11 cellular contexts compared by ENCODE assay signal in the genomic region with DNA sequence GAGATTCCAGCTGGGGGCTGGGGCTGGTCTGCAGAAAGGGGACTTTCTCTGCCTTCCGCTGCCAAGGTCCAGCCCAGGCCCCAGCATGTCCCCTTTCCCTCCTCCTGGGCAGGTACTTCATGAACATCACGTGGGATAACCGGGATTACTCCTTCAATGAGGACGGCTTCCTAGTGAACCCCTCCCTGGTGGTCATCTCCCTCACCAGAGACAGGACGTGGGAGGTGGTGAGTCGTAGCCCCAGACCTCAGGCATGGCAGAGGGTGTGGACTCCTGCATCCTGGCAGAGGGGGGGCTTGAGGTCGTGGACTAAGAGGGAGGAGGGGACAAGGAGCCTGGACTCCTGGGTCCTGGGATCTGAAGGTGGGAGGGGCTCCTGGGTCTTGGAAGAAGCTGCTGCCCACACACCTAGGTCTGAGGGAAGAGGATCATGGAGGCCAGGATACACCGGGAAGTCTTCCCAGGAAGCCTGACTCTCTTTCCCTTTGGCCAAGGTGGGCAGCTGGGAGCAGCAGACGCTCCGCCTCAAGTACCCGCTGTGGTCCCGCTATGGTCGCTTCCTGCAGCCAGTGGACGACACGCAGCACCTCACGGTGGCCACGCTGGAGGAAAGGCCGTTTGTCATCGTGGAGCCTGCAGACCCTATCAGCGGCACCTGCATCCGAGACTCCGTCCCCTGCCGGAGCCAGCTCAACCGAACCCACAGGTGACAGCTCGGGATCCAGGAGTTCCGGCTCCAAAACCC. TPM values are rescaled to one million over a fixed set of nuclear protein-coding genes. Genes with fewer than 3 reads are reported as not detected.
A peak's percentile ranks its signal among the peaks of the same experiment; 100 is the strongest.
DNase-seq lines count a peak whose midpoint lies in the region; ATAC-seq and TF ChIP-seq lines count a peak whose summit lies in the region.
"Had no signal": no experiment of that assay in that cellular context is flagged by ENCODE, and none has a peak within 500 bp of the region (broad histone marks: within the 10 kb centered on the region; RNA-seq: fewer than 3 reads in every experiment).

No MANE protein-coding gene starts in this region.

- TF ChIP-seq EP300 in suprapubic skin (IDR thresholded peaks at IDR 0.05) = no peak

- H3F3A ChIP-seq in PC-3 (ENCODE audit: low read length, unreplicated experiment) = no peaks in the 10 kb centered on the region

- no peak for TF ChIP-seq POLR2A in suprapubic skin (IDR thresholded peaks at IDR 0.05)

- H3K27ac Mint-ChIP-seq in activated T-cell treated with anti-CD3 and anti-CD28 coated beads, Interleukin-2, amount 50 U/mL, for 24 hours = no peak overlapping the region

- H3K79me2 ChIP-seq in PC-3 (ENCODE audit: low read length) = no peaks in the 10 kb centered on the region

- H3K4me3 ChIP-seq in PC-3 (ENCODE audit: low read length) = no peak overlapping the region
- peak overlapping the region; percentile 59 for H3K4me3 ChIP-seq in iPS-18a (ENCODE audit: low read length)
- H3K4me3 ChIP-seq in suprapubic skin = peak overlapping the region; percentile 32
- H3K4me3 ChIP-seq: cardiac muscle cell had no signal

- no peaks in the 10 kb centered on the region for H3K36me3 ChIP-seq in PC-3 (ENCODE audit: low read depth, low read length)
- no peaks in the 10 kb centered on the region for H3K36me3 ChIP-seq in iPS-18a (ENCODE audit: control insufficient read depth, low read depth, low read length)
- H3K36me3 ChIP-seq in suprapubic skin = no peaks in the 10 kb centered on the region
- H3K36me3 ChIP-seq: cardiac muscle cell, heart right ventricle had no signal

- H3K27ac ChIP-seq in PC-3 (ENCODE audit: low read length) = no peak overlapping the region
- no peak overlapping the region for H3K27ac ChIP-seq in iPS-18a (ENCODE audit: low read length)
- H3K27ac ChIP-seq in suprapubic skin = no peak overlapping the region
- H3K27ac ChIP-seq: cardiac muscle cell, heart right ventricle had no signal

- no peaks in the 10 kb centered on the region for H3K36me3 Mint-ChIP-seq in activated T-cell treated with anti-CD3 and anti-CD28 coated beads, Interleukin-2, amount 50 U/mL, for 24 hours (ENCODE audit: low read depth)
- H3K36me3 Mint-ChIP-seq in activated T-cell treated with anti-CD3 and anti-CD28 coated beads, Interleukin-2, amount 50 U/mL, for 4 hours (ENCODE audit: insufficient read depth) = no peaks in the 10 kb centered on the region

- WGBS in suprapubic skin = 59% methylated on average over 20 of the region's 26 CpGs

- DNase-seq in activated T-cell treated with anti-CD3 and anti-CD28 coated beads, Interleukin-2, amount 50 U/mL, for 24 hours = peak; percentile 35
- no peak for DNase-seq in activated T-cell treated with anti-CD3 and anti-CD28 coated beads, Interleukin-2, amount 50 U/mL, for 4 hours
- DNase-seq in PC-3 = peak; percentile 54
- DNase-seq in suprapubic skin (ENCODE audit: low spot score in 2 of 2) = no peak
- DNase-seq in AML-193 (lab: John Stamatoyannopoulos, UW) = no peak
- no peak for DNase-seq in NCI-H2171 treated with DMSO at 0.1 percent for 48 hours (lab: John Stamatoyannopoulos, UW)
- DNase-seq: heart right ventricle, NCI-H187 treated with DMSO at 0.1 percent for 48 hours had no signal

- H3K4me1 ChIP-seq in PC-3 (ENCODE audit: insufficient read depth, low read length) = peaks cover 2% of the 10 kb centered on the region; the same call in 1 of the 2 replicates
- H3K4me1 ChIP-seq in iPS-18a (ENCODE audit: control insufficient read depth, low read depth, low read length) = peaks cover 6% of the 10 kb centered on the region
- peaks cover 14% of the 10 kb centered on the region for H3K4me1 ChIP-seq in suprapubic skin

- TF ChIP-seq CTCF in PC-3 (conservative IDR thresholded peaks at IDR 0.05; ENCODE audit: low read depth, low read length) (no peak), suprapubic skin (IDR thresholded peaks at IDR 0.05) (no peak)

- H3K9ac ChIP-seq in PC-3 (ENCODE audit: low read length) (no peak overlapping the region), iPS-18a (ENCODE audit: low read length) (peak overlapping the region; percentile 32)

- BruUV-seq in PC-3 (replicated peaks; lab: Mats Ljungman, UMichigan) = no TSS peak

- POLR2A ChIA-PET in PC-3 (lab: Charles Lee; ENCODE audit: unreplicated experiment) = no interaction called here

- CTCF ChIA-PET in PC-3 (lab: Charles Lee) = no interaction called here

- no peak overlapping the region for H3K4me3 Mint-ChIP-seq in activated T-cell treated with anti-CD3 and anti-CD28 coated beads, Interleukin-2, amount 50 U/mL, for 24 hours
- no peak overlapping the region for H3K4me3 Mint-ChIP-seq in activated T-cell treated with anti-CD3 and anti-CD28 coated beads, Interleukin-2, amount 50 U/mL, for 4 hours

- H3K9me3 Mint-ChIP-seq in activated T-cell treated with anti-CD3 and anti-CD28 coated beads, Interleukin-2, amount 50 U/mL, for 24 hours = no peaks in the 10 kb centered on the region
- no peaks in the 10 kb centered on the region for H3K9me3 Mint-ChIP-seq in activated T-cell treated with anti-CD3 and anti-CD28 coated beads, Interleukin-2, amount 50 U/mL, for 4 hours

- no peaks in the 10 kb centered on the region for H3K27me3 ChIP-seq in PC-3 (ENCODE audit: low read length)
- H3K27me3 ChIP-seq in iPS-18a (ENCODE audit: control insufficient read depth, insufficient read depth, low read length) = no peaks in the 10 kb centered on the region
- H3K27me3 ChIP-seq in suprapubic skin = no peaks in the 10 kb centered on the region
- H3K27me3 ChIP-seq: cardiac muscle cell had no signal

- peaks cover 19% of the 10 kb centered on the region for H3K27me3 Mint-ChIP-seq in activated T-cell treated with anti-CD3 and anti-CD28 coated beads, Interleukin-2, amount 50 U/mL, for 24 hours
- peaks cover 11% of the 10 kb centered on the region for H3K27me3 Mint-ChIP-seq in activated T-cell treated with anti-CD3 and anti-CD28 coated beads, Interleukin-2, amount 50 U/mL, for 4 hours (ENCODE audit: low read depth)

- H2AFZ ChIP-seq in PC-3 (ENCODE audit: low read length) = no peak overlapping the region

- intact Hi-C loops in PC-3 (cut with micrococcal nuclease) = no loop called here

- no peaks in the 10 kb centered on the region for H4K20me1 ChIP-seq in PC-3 (ENCODE audit: low read length)

- H3K9me3 ChIP-seq in PC-3 (ENCODE audit: low read length) (no peaks in the 10 kb centered on the region), iPS-18a (ENCODE audit: control insufficient read depth, low read depth, low read length) (no peaks in the 10 kb centered on the region), suprapubic skin (no peaks in the 10 kb centered on the region)
- H3K9me3 ChIP-seq: heart right ventricle had no signal

- no peaks in the 10 kb centered on the region for H3K9me2 ChIP-seq in PC-3 (replicated peaks; ENCODE audit: low read length)

- peaks cover 24% of the 10 kb centered on the region for H3K4me1 Mint-ChIP-seq in activated T-cell treated with anti-CD3 and anti-CD28 coated beads, Interleukin-2, amount 50 U/mL, for 24 hours (ENCODE audit: low read depth)
- H3K4me1 Mint-ChIP-seq in activated T-cell treated with anti-CD3 and anti-CD28 coated beads, Interleukin-2, amount 50 U/mL, for 4 hours (ENCODE audit: low read depth) = peaks cover 14% of the 10 kb centered on the region

- no peak for ATAC-seq in activated T-cell treated with anti-CD3 and anti-CD28 coated beads, Interleukin-2, amount 50 U/mL, for 4 hours
- peak; percentile 71 for ATAC-seq in PC-3
- ATAC-seq in HG03039 (IDR thresholded peaks at IDR 0.05; ENCODE audit: unreplicated experiment) = no peak

- no peak overlapping the region for H3K4me2 ChIP-seq in PC-3 (ENCODE audit: low read length)

RNA-seq across cellular contexts. Expression of gene GRIN2D, which starts 20.6 kb away (rescaled TPM):
- total RNA-seq in activated T-cell treated with anti-CD3 and anti-CD28 coated beads, Interleukin-2, amount 50 U/mL, for 4 hours = under 1 TPM; 0.11 to 0.14 (median 0.13) TPM
- total RNA-seq in PC-3 (2014; rRNA removed) (0.51 and 1.0 TPM in 2 replicates), suprapubic skin (1 to 10 TPM in 2 of 4 donors, under 1 TPM in 2; 0.38 to 1.4 (median 0.94) TPM)

RNA-seq across cellular contexts. Expression of gene KDELR1, which starts 22.7 kb away (rescaled TPM):
- total RNA-seq in activated T-cell treated with anti-CD3 and anti-CD28 coated beads, Interleukin-2, amount 50 U/mL, for 4 hours = 10 to 100 TPM; 58.6 to 63.8 (median 61.3) TPM
- total RNA-seq in PC-3 (2014; rRNA removed) = 90.2 and 101 TPM in 2 replicates
- total RNA-seq in suprapubic skin = 10 to 100 TPM; 77.3 to 94.1 (median 87.7) TPM

RNA-seq across cellular contexts. Expression of gene GRWD1, which starts 31.7 kb away (rescaled TPM):
- total RNA-seq in activated T-cell treated with anti-CD3 and anti-CD28 coated beads, Interleukin-2, amount 50 U/mL, for 4 hours = 100 to 1,000 TPM; 175 to 192 (median 187) TPM
- total RNA-seq in PC-3 (2014; rRNA removed) (33.2 and 46.7 TPM in 2 replicates), suprapubic skin (10 to 100 TPM; 24.5 to 53.4 (median 40.1) TPM)

RNA-seq across cellular contexts. Expression of gene KCNJ14, which starts 41.3 kb away (rescaled TPM):
- total RNA-seq in activated T-cell treated with anti-CD3 and anti-CD28 coated beads, Interleukin-2, amount 50 U/mL, for 4 hours = 1 to 10 TPM; 3.1 to 3.3 (median 3.3) TPM
- total RNA-seq in PC-3 (2014; rRNA removed) (1.4 and 2.2 TPM in 2 replicates), suprapubic skin (1 to 10 TPM; 4.2 to 4.7 (median 4.6) TPM)

RNA-seq across cellular contexts. Expression of gene SYNGR4, which starts 49.9 kb away (rescaled TPM):
- total RNA-seq in activated T-cell treated with anti-CD3 and anti-CD28 coated beads, Interleukin-2, amount 50 U/mL, for 4 hours = not detected
- total RNA-seq in PC-3 (2014; rRNA removed) = not detected in 2 replicates
- not detected for total RNA-seq in suprapubic skin
- total RNA-seq: heart right ventricle had no signal

Comparison
In these comparisons a context has a peak if more than half of its experiments do, and no peak if none do; other contexts are left out.
1. DNase-seq: peak in activated T-cell treated with anti-CD3 and anti-CD28 coated beads, Interleukin-2, amount 50 U/mL, for 24 hours (single experiment) and PC-3 (single experiment); none in activated T-cell treated with anti-CD3 and anti-CD28 coated beads, Interleukin-2, amount 50 U/mL, for 4 hours (single experiment), suprapubic skin (0 of 2), AML-193 (0 of 2) and NCI-H2171 treated with DMSO at 0.1 percent for 48 hours (single experiment).